9 cellular contexts compared by ENCODE assay signal in the genomic region with DNA sequence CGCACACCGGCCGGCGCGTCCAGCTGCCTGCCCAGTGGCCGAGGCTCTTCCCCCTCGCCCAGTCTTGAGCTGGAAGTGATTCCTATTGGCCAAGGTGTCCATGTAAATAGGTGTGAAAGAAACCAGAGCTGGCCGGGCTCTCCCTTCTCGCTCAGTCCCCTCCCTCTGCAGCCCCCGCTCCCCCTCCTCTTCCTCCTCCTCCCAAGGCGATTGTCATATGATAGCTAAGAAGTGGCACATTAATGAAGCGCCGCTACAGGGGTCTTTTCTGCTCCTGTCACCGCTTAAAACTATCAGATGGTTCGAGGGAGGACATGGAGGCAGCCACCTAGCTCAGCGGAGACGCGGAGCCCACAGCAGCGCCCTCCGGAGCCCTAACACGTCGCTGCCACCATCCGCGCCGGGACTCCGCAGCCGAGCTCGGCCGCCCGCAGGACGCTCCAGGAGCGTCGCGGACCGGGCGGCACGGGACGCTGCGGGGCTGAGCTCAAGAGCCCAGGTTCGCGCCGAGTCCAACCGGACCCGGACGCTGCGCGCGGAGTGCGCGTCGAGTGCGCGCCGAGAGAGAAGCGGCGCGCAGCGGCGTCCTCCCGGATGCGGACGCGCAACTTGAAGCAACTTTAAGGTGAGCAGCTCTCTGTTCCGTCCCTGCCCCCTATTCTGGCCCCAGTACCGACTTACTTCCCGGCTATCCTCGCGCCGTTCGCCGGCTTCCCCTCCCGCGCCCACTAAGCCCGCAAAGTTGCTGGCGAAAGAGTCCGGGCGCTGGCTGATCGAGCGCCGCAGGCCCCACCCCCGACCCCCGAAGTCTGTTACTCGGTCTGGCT. TPM values are rescaled to one million over a fixed set of nuclear protein-coding genes. Genes with fewer than 3 reads are reported as not detected.
DNase-seq lines count a peak whose midpoint lies in the region; ATAC-seq and TF ChIP-seq lines count a peak whose summit lies in the region.
"Had no signal": no experiment of that assay in that cellular context is flagged by ENCODE, and none has a peak within 500 bp of the region (broad histone marks: within the 10 kb centered on the region; RNA-seq: fewer than 3 reads in every experiment).

Gene FOXB1, plus strand, starts transcription at position 293 of the 827 bp plus-strand sequence. CDS start 653 bp downstream, outside the sequence.

- TF ChIP-seq EP300 in stomach (IDR thresholded peaks at IDR 0.05) = no peak

- DNase-seq in activated CD4-positive, alpha-beta T cell treated with anti-CD3 and anti-CD28 coated beads, Interleukin-2, amount 10 ng/mL, durations not matched to agents 7 days and 5 days = peak; percentile 41
- DNase-seq in activated CD4-positive, alpha-beta T cell treated with anti-CD3 and anti-CD28 coated beads, Interleukin-2, amount 50 U/mL, for 4 hours = no peak
- no peak for DNase-seq in stomach
- no peak for DNase-seq in stimulated activated CD4-positive, alpha-beta T cell treated with anti-CD3 and anti-CD28 coated beads, Interleukin-12 subunit alpha, Interleukin-12 subunit beta, amount 100 ng/mL, for 4 hours
- DNase-seq in OCI-M2 (lab: John Stamatoyannopoulos, UW; ENCODE audit: unreplicated experiment) = no peak

- H3K27ac ChIP-seq in iPS-18a (ENCODE audit: low read length) (no peak within 1 kb of the TSS), stomach (no peak within 1 kb of the TSS)
- H3K27ac ChIP-seq: body of pancreas had no signal

- POLR2A ChIA-PET in activated CD4-positive, alpha-beta T cell treated with anti-CD3 and anti-CD28 coated beads, Interleukin-2, amount 10 ng/mL, durations not matched to agents 7 days and 5 days (lab: Charles Lee) = interaction anchor here (0.6 kb wide), 1 partner anchor 38 kb away, joined by 3 read pairs; no protein-coding TSS in a partner anchor

- TF ChIP-seq CTCF in stomach (IDR thresholded peaks at IDR 0.05) = no peak

- peak within 1 kb of the TSS; percentile 43 for H3K9ac ChIP-seq in iPS-18a (ENCODE audit: low read length)

- TF ChIP-seq POLR2A in stomach (IDR thresholded peaks at IDR 0.05) = no peak

- CTCF ChIA-PET in activated CD4-positive, alpha-beta T cell treated with anti-CD3 and anti-CD28 coated beads, Interleukin-2, amount 10 ng/mL, durations not matched to agents 7 days and 5 days (lab: Charles Lee) = interaction anchor here (0.6 to 2.1 kb wide), 9 partner anchors 10 to 224 kb away, joined by 3 to 13 read pairs (median 3); no protein-coding TSS in a partner anchor

- H3K4me1 ChIP-seq in iPS-18a (ENCODE audit: control insufficient read depth, low read depth, low read length) (peaks cover 55% of the 10 kb centered on the region), stomach (peaks cover 26 to 54% (median 41%) of the 10 kb centered on the region in 4 donors)

- H3K4me1 Mint-ChIP-seq in activated CD4-positive, alpha-beta T cell treated with anti-CD3 and anti-CD28 coated beads, Interleukin-2, amount 10 ng/mL, durations not matched to agents 7 days and 5 days = peaks cover 66% of the 10 kb centered on the region
- peaks cover 63% of the 10 kb centered on the region for H3K4me1 Mint-ChIP-seq in T-helper 1 cell treated with Interleukin-12 subunit alpha and Interleukin-12 subunit beta and Interleukin-4 antibody, amounts not matched to agents 30 μg/mL and 1 μg/mL, for 36 hours (ENCODE audit: low read depth)

- peaks cover 3% of the 10 kb centered on the region for H3K9me3 Mint-ChIP-seq in activated CD4-positive, alpha-beta T cell treated with anti-CD3 and anti-CD28 coated beads, Interleukin-2, amount 10 ng/mL, durations not matched to agents 7 days and 5 days
- peaks cover 17% of the 10 kb centered on the region for H3K9me3 Mint-ChIP-seq in T-helper 1 cell treated with Interleukin-12 subunit alpha and Interleukin-12 subunit beta and Interleukin-4 antibody, amounts not matched to agents 30 μg/mL and 1 μg/mL, for 36 hours

- no peak for ATAC-seq in HG02571 (IDR thresholded peaks at IDR 0.05; ENCODE audit: unreplicated experiment)

- H3K4me3 ChIP-seq in iPS-18a (ENCODE audit: low read length) (peak within 1 kb of the TSS; percentile 88), stomach (peak within 1 kb of the TSS; percentile 39 to 61 (median 52))
- H3K4me3 ChIP-seq: body of pancreas had no signal

- peaks cover 10% of the 10 kb centered on the region for H3K36me3 Mint-ChIP-seq in activated CD4-positive, alpha-beta T cell treated with anti-CD3 and anti-CD28 coated beads, Interleukin-2, amount 10 ng/mL, durations not matched to agents 7 days and 5 days (ENCODE audit: low read depth)
- peaks cover 22% of the 10 kb centered on the region for H3K36me3 Mint-ChIP-seq in T-helper 1 cell treated with Interleukin-12 subunit alpha and Interleukin-12 subunit beta and Interleukin-4 antibody, amounts not matched to agents 30 μg/mL and 1 μg/mL, for 36 hours (ENCODE audit: low read depth)

- H3K9me3 ChIP-seq in iPS-18a (ENCODE audit: control insufficient read depth, low read depth, low read length) (no peaks in the 10 kb centered on the region), stomach (peaks cover 0 to 28% (median 4%) of the 10 kb centered on the region in 4 donors)
- H3K9me3 ChIP-seq: body of pancreas had no signal

- peaks cover 91% of the 10 kb centered on the region for H3K27me3 Mint-ChIP-seq in activated CD4-positive, alpha-beta T cell treated with anti-CD3 and anti-CD28 coated beads, Interleukin-2, amount 10 ng/mL, durations not matched to agents 7 days and 5 days
- H3K27me3 Mint-ChIP-seq in T-helper 1 cell treated with Interleukin-12 subunit alpha and Interleukin-12 subunit beta and Interleukin-4 antibody, amounts not matched to agents 30 μg/mL and 1 μg/mL, for 36 hours (ENCODE audit: low read depth) = peaks cover 85% of the 10 kb centered on the region

- H3K27me3 ChIP-seq in iPS-18a (ENCODE audit: control insufficient read depth, insufficient read depth, low read length) (peaks cover 71% of the 10 kb centered on the region), stomach (peaks cover 42 to 100% (median 98%) of the 10 kb centered on the region in 3 donors)

- WGBS in stomach, 5 donors = 2 to 6% (median 3%) methylated on average over 36 to 83 of the region's 83 CpGs

- peak within 1 kb of the TSS; percentile 93 for H3K27ac Mint-ChIP-seq in activated CD4-positive, alpha-beta T cell treated with anti-CD3 and anti-CD28 coated beads, Interleukin-2, amount 10 ng/mL, durations not matched to agents 7 days and 5 days
- H3K27ac Mint-ChIP-seq in T-helper 1 cell treated with Interleukin-12 subunit alpha and Interleukin-12 subunit beta and Interleukin-4 antibody, amounts not matched to agents 30 μg/mL and 1 μg/mL, for 36 hours = peak within 1 kb of the TSS; percentile 95

- H3K36me3 ChIP-seq in iPS-18a (ENCODE audit: control insufficient read depth, low read depth, low read length) (no peaks in the 10 kb centered on the region), stomach (no peaks in the 10 kb centered on the region)

- intact Hi-C loops in stomach (cut with DNase I; ENCODE audit: low total_unique reads) = no loop called here

- H3K4me3 Mint-ChIP-seq in activated CD4-positive, alpha-beta T cell treated with anti-CD3 and anti-CD28 coated beads, Interleukin-2, amount 10 ng/mL, durations not matched to agents 7 days and 5 days = peak within 1 kb of the TSS; percentile 91
- peak within 1 kb of the TSS; percentile 95 for H3K4me3 Mint-ChIP-seq in T-helper 1 cell treated with Interleukin-12 subunit alpha and Interleukin-12 subunit beta and Interleukin-4 antibody, amounts not matched to agents 30 μg/mL and 1 μg/mL, for 36 hours

RNA-seq across cellular contexts. Expression of gene FOXB1, which starts in this region (rescaled TPM):
- total RNA-seq in activated CD4-positive, alpha-beta T cell treated with anti-CD3 and anti-CD28 coated beads, Interleukin-2, amount 10 ng/mL, durations not matched to agents 7 days and 5 days = under 1 TPM; 0.54 to 0.57 TPM
- total RNA-seq in stomach = not detected
- polyA plus RNA-seq in stomach = not detected
- total RNA-seq: body of pancreas had no signal

Comparison
In these comparisons a context has a peak if more than half of its experiments do, and no peak if none do; other contexts are left out.
1. Peak in DNase-seq in activated CD4-positive, alpha-beta T cell treated with anti-CD3 and anti-CD28 coated beads, Interleukin-2, amount 10 ng/mL, durations not matched to agents 7 days and 5 days; RNA of the gene not detected or under 1 TPM.